18 cellular contexts compared by ENCODE assay signal in genomic region chr16:10188236-10188635, GRCh38. TPM values are rescaled to one million over a fixed set of nuclear protein-coding genes. Genes with fewer than 3 reads are reported as not detected.
"Had no signal": no experiment of that assay in that cellular context is flagged by ENCODE, and none has a peak within 500 bp of the region (broad histone marks: within the 10 kb centered on the region; RNA-seq: fewer than 3 reads in every experiment).

No MANE protein-coding gene starts in this region.

- H3K27me3 ChIP-seq: right lobe of liver, thyroid gland had no signal

- H3K27ac Mint-ChIP-seq: naive thymus-derived CD8-positive, alpha-beta T cell; stimulated activated effector memory CD8-positive, alpha-beta T cell treated with anti-CD3 and anti-CD28 coated beads, Interleukin-12 subunit alpha, Interleukin-12 subunit beta, amount 100 ng/mL, for 72 hours; type B pancreatic cell had no signal

- H3K36me3 ChIP-seq: heart left ventricle, neutrophil, right lobe of liver, suprapubic skin, thyroid gland had no signal

- H3K9me3 Mint-ChIP-seq: stimulated activated effector memory CD8-positive, alpha-beta T cell treated with anti-CD3 and anti-CD28 coated beads, Interleukin-12 subunit alpha, Interleukin-12 subunit beta, amount 100 ng/mL, for 72 hours; type B pancreatic cell had no signal

- H3K9me3 ChIP-seq: heart left ventricle, mucosa of descending colon, neutrophil, psoas muscle, right lobe of liver, suprapubic skin, thyroid gland had no signal

- DNase-seq: dermis blood vessel endothelial cell; heart left ventricle; hypothalamus; mucosa of descending colon; naive thymus-derived CD8-positive, alpha-beta T cell; psoas muscle; retina; right lobe of liver; stimulated activated CD4-positive, alpha-beta T cell treated with anti-CD3 and anti-CD28 coated beads, Interleukin-4, amount 100 ng/mL, for 1 hour; stimulated activated CD8-positive, alpha-beta memory T cell treated with anti-CD3 and anti-CD28 coated beads, Interleukin-4, amount 100 ng/mL, for 48 hours; stimulated activated naive CD8-positive, alpha-beta T cell treated with anti-CD3 and anti-CD28 coated beads, Interleukin-15, Interleukin-2, amounts not matched to agents 100 U/mL and 50 U/mL, for 24 hours; thyroid gland had no signal

- H3K4me1 ChIP-seq: psoas muscle, right lobe of liver had no signal

- ATAC-seq: heart left ventricle; left lobe of liver; mucosa of descending colon; naive thymus-derived CD8-positive, alpha-beta T cell; psoas muscle; right lobe of liver; stimulated activated effector memory CD8-positive, alpha-beta T cell treated with anti-CD3 and anti-CD28 coated beads, Interleukin-12 subunit alpha, Interleukin-12 subunit beta, amount 100 ng/mL, for 72 hours; stimulated activated naive CD8-positive, alpha-beta T cell treated with anti-CD3 and anti-CD28 coated beads, Interleukin-15, Interleukin-2, amounts not matched to agents 100 U/mL and 50 U/mL, for 24 hours had no signal

- H3K4me3 ChIP-seq: heart left ventricle, mucosa of descending colon, psoas muscle, right lobe of liver, suprapubic skin, thyroid gland had no signal

- H3K27ac ChIP-seq: heart left ventricle, neutrophil, psoas muscle, right lobe of liver, suprapubic skin, thyroid gland had no signal

- H3K4me3 Mint-ChIP-seq: naive thymus-derived CD8-positive, alpha-beta T cell; stimulated activated effector memory CD8-positive, alpha-beta T cell treated with anti-CD3 and anti-CD28 coated beads, Interleukin-12 subunit alpha, Interleukin-12 subunit beta, amount 100 ng/mL, for 72 hours; type B pancreatic cell had no signal

- H3K36me3 Mint-ChIP-seq: naive thymus-derived CD8-positive, alpha-beta T cell; stimulated activated effector memory CD8-positive, alpha-beta T cell treated with anti-CD3 and anti-CD28 coated beads, Interleukin-12 subunit alpha, Interleukin-12 subunit beta, amount 100 ng/mL, for 72 hours; type B pancreatic cell had no signal

RNA-seq across cellular contexts. Expression of gene GRIN2A, which starts 6.0 kb away (rescaled TPM):
- total RNA-seq: dermis blood vessel endothelial cell; endothelial cell of umbilical vein; naive thymus-derived CD8-positive, alpha-beta T cell; right lobe of liver had no signal
- polyA plus RNA-seq: endothelial cell of umbilical vein; naive thymus-derived CD8-positive, alpha-beta T cell had no signal
